In the genomic region with DNA sequence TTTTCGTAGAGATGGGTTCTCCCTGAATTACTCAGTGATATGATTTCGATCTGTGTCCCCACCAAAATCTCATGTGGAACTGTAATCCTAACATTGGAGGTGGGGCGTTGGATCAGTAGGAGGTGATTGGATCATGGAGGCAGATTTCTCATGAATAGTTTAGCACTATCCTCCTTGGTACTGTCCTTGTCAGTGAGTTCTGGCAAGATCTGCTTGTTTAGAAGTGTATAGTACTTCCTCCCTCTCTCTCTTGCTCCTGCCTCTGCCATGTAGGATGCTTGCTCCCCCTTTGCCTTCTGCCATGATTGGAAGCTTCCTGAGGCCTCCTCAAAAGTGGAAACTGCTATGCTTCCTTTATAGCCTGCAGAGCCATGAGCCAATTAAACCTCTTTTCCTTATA, we compare ENCODE assay signal across 25 cellular contexts. TPM values are rescaled to one million over a fixed set of nuclear protein-coding genes. Genes with fewer than 3 reads are reported as not detected.
DNase-seq lines count a peak whose midpoint lies in the region; ATAC-seq, FAIRE-seq and TF ChIP-seq lines count a peak whose summit lies in the region.
"Had no signal": no experiment of that assay in that cellular context is flagged by ENCODE, and none has a peak within 500 bp of the region (broad histone marks: within the 10 kb centered on the region; RNA-seq: fewer than 3 reads in every experiment).

No MANE protein-coding gene starts in this region.

- H2BK120ac ChIP-seq in IMR-90 (ENCODE audit: low read depth, low read length) = no peak overlapping the region

- TF ChIP-seq CTCF in IMR-90 (conservative IDR thresholded peaks at IDR 0.05; ENCODE audit: low read depth, low read length) = no peak
- no peak for TF ChIP-seq CTCF in K562 (IDR thresholded peaks at IDR 0.05 in 2 of 3, conservative IDR thresholded peaks at IDR 0.05 in 1 of 3; ENCODE audit: insufficient read depth in 2 of 3, low read depth in 1 of 3, low read length in 3 of 3)

- H3K4me1 Mint-ChIP-seq in activated naive CD4-positive, alpha-beta T cell treated with anti-CD3 and anti-CD28 coated beads, Interleukin-2, amount 50 U/mL, for 24 hours = peaks cover 11% of the 10 kb centered on the region
- H3K4me1 Mint-ChIP-seq in activated naive CD4-positive, alpha-beta T cell treated with anti-CD3 and anti-CD28 coated beads for 36 hours (ENCODE audit: low read depth) = peaks cover 15% of the 10 kb centered on the region

- no peaks in the 10 kb centered on the region for H3K27me3 ChIP-seq in IMR-90 (ENCODE audit: control insufficient read depth, insufficient read depth, low read length)
- H3K27me3 ChIP-seq in K562 (ENCODE audit: control insufficient read depth in 2 of 2, insufficient read depth in 2 of 2, low read length in 2 of 2) = no peaks in the 10 kb centered on the region
- H3K27me3 ChIP-seq: BLaER1 treated with 17β-estradiol and CSF1 and Interleukin-3, amounts not matched to agents 10 nM and 100 nM had no signal

- H3K9ac ChIP-seq in IMR-90 (ENCODE audit: low read depth, low read length) (no peak overlapping the region), K562 (ENCODE audit: insufficient read depth in 1 of 2, low read depth in 2 of 2, low read length in 2 of 2) (no peak overlapping the region)
- H3K9ac ChIP-seq: BLaER1 treated with 17β-estradiol and CSF1 and Interleukin-3, amounts not matched to agents 10 nM and 100 nM had no signal

- no peak overlapping the region for H2BK5ac ChIP-seq in IMR-90 (ENCODE audit: low read depth, low read length, poor library complexity, severe bottlenecking)

- 100% methylated on average over 2 of the region's 3 CpGs; no CpG with 5 or more reads in 1 of the 2 experiments for WGBS in IMR-90 (ENCODE audit: extremely low coverage in 2 of 2, insufficient read length in 1 of 2), 2 experiments
- 85% methylated on average over 3 of the region's 3 CpGs for WGBS in K562 (ENCODE audit: insufficient coverage, low coverage, missing lambda C conversion rate)

- no peak overlapping the region for H4K8ac ChIP-seq in IMR-90 (ENCODE audit: low read depth in 2 of 2, low read length in 2 of 2)

- H2AK5ac ChIP-seq in IMR-90 (ENCODE audit: low read depth, low read length) = peak overlapping the region; percentile 2; the same call in 1 of the 2 replicates

- H3K36me3 Mint-ChIP-seq in activated naive CD4-positive, alpha-beta T cell treated with anti-CD3 and anti-CD28 coated beads, Interleukin-2, amount 50 U/mL, for 24 hours = peaks cover 4% of the 10 kb centered on the region
- H3K36me3 Mint-ChIP-seq in activated naive CD4-positive, alpha-beta T cell treated with anti-CD3 and anti-CD28 coated beads for 36 hours (ENCODE audit: low read depth) = peaks cover 6% of the 10 kb centered on the region

- no peak overlapping the region for H3K4ac ChIP-seq in IMR-90 (ENCODE audit: low read depth, low read length)

- no peak for TF ChIP-seq RAD21 in IMR-90 (IDR thresholded peaks at IDR 0.05; ENCODE audit: low read length)
- no peak for TF ChIP-seq RAD21 in K562 (CRISPR knock-in tag; conservative IDR thresholded peaks at IDR 0.05 in 1 of 2, IDR thresholded peaks at IDR 0.05 in 1 of 2)

- peaks cover 3% of the 10 kb centered on the region; the same call in 1 of the 2 replicates for H3K4me1 ChIP-seq in IMR-90 (ENCODE audit: control insufficient read depth, insufficient read depth, low read length)
- H3K4me1 ChIP-seq in K562 (replicated peaks in 1 of 2; ENCODE audit: control insufficient read depth in 2 of 2, insufficient read depth in 2 of 2, low read length in 2 of 2) = peaks cover 0 to 8% of the 10 kb centered on the region in 2 experiments; a peak in 3 of 5 replicates
- H3K4me1 ChIP-seq: A549 had no signal

- TF ChIP-seq POLR2A in IMR-90 (IDR thresholded peaks at IDR 0.05; ENCODE audit: low read depth, low read length) (no peak), K562 (conservative IDR thresholded peaks at IDR 0.05) (no peak), GM12892 (IDR thresholded peaks at IDR 0.05; ENCODE audit: low read depth, low read length) (no peak)

- H3K9me3 ChIP-seq in IMR-90 (ENCODE audit: control insufficient read depth, insufficient read depth, low read length) = no peaks in the 10 kb centered on the region
- no peaks in the 10 kb centered on the region for H3K9me3 ChIP-seq in K562 (replicated peaks; ENCODE audit: control insufficient read depth, insufficient read depth, low read depth, low read length)
- H3K9me3 ChIP-seq: A549; BLaER1 treated with 17β-estradiol and CSF1 and Interleukin-3, amounts not matched to agents 10 nM and 100 nM had no signal

- dilution Hi-C loops in IMR-90 (cut with HindIII; ENCODE audit: low sequenced_read_pairs, unreplicated experiment) = no loop called here

- no peaks in the 10 kb centered on the region for H3K9me3 Mint-ChIP-seq in activated naive CD4-positive, alpha-beta T cell treated with anti-CD3 and anti-CD28 coated beads, Interleukin-2, amount 50 U/mL, for 24 hours
- H3K9me3 Mint-ChIP-seq in activated naive CD4-positive, alpha-beta T cell treated with anti-CD3 and anti-CD28 coated beads for 36 hours = no peaks in the 10 kb centered on the region
- H3K9me3 Mint-ChIP-seq: CD4-positive, alpha-beta memory T cell; CD8-positive, alpha-beta memory T cell had no signal

- no peak for TF ChIP-seq EP300 in K562 (IDR thresholded peaks at IDR 0.05; ENCODE audit: low read length)

- POLR2A ChIA-PET in IMR-90 (lab: Charles Lee; ENCODE audit: unreplicated experiment) (no interaction called here), K562 (lab: Yijun Ruan, JAX) (no interaction called here)

- intact Hi-C loops in activated naive CD4-positive, alpha-beta T cell treated with anti-CD3 and anti-CD28 coated beads for 36 hours (cut with micrococcal nuclease) = no loop called here
- intact Hi-C loops in IMR-90 (cut with micrococcal nuclease) (no loop called here), K562 (cut with micrococcal nuclease) (no loop called here)

- H3K23ac ChIP-seq in IMR-90 (ENCODE audit: low read depth, low read length) = no peak overlapping the region

- H3K27ac ChIP-seq in IMR-90 (ENCODE audit: insufficient read depth, low read length) (no peak overlapping the region), K562 (ENCODE audit: extremely low read depth, low read depth, low read length) (no peak overlapping the region)
- H3K27ac ChIP-seq: 22Rv1; A549; BLaER1 treated with 17β-estradiol and CSF1 and Interleukin-3, amounts not matched to agents 10 nM and 100 nM; C4-2B had no signal

- H3K27me3 Mint-ChIP-seq in activated naive CD4-positive, alpha-beta T cell treated with anti-CD3 and anti-CD28 coated beads, Interleukin-2, amount 50 U/mL, for 24 hours = no peaks in the 10 kb centered on the region
- no peaks in the 10 kb centered on the region for H3K27me3 Mint-ChIP-seq in activated naive CD4-positive, alpha-beta T cell treated with anti-CD3 and anti-CD28 coated beads for 36 hours (ENCODE audit: low read depth)
- H3K27me3 Mint-ChIP-seq: B cell; CD4-positive, alpha-beta memory T cell; CD8-positive, alpha-beta memory T cell had no signal

- CTCF ChIA-PET in activated naive CD4-positive, alpha-beta T cell treated with anti-CD3 and anti-CD28 coated beads for 36 hours (lab: Charles Lee) = no interaction called here
- CTCF ChIA-PET in IMR-90 (lab: Yijun Ruan, JAX) = no interaction called here
- CTCF ChIA-PET in K562 (lab: Yijun Ruan, JAX; ENCODE audit: low intra/inter-chr PET ratio) = no interaction called here

- H3K4me3 ChIP-seq in IMR-90 (ENCODE audit: insufficient read depth, low read depth, low read length) (no peak overlapping the region), K562 (no peak overlapping the region)
- H3K4me3 ChIP-seq: A549; BLaER1 treated with 17β-estradiol and CSF1 and Interleukin-3, amounts not matched to agents 10 nM and 100 nM; GM12878 had no signal

- no peaks in the 10 kb centered on the region; the same call in 1 of the 3 replicates for H3K79me2 ChIP-seq in K562 (ENCODE audit: control insufficient read depth, insufficient read depth, low read length)

- H2BK15ac ChIP-seq in IMR-90 (ENCODE audit: low read depth, low read length) = no peak overlapping the region

- ATAC-seq in IMR-90 (ENCODE audit: low read depth) (no peak), K562 (no peak)
- ATAC-seq: A549, GM12878 had no signal

- H2AFZ ChIP-seq in IMR-90 (replicated peaks; ENCODE audit: low read length, poor library complexity) (no peak overlapping the region), K562 (ENCODE audit: low read depth, low read length) (no peak overlapping the region)

- H3K9me1 ChIP-seq in IMR-90 (ENCODE audit: insufficient read depth, low read length) (no peaks in the 10 kb centered on the region), K562 (ENCODE audit: control insufficient read depth, insufficient read depth, low read length) (no peaks in the 10 kb centered on the region)

- no peak overlapping the region for H3K4me3 Mint-ChIP-seq in activated naive CD4-positive, alpha-beta T cell treated with anti-CD3 and anti-CD28 coated beads, Interleukin-2, amount 50 U/mL, for 24 hours
- no peak overlapping the region for H3K4me3 Mint-ChIP-seq in activated naive CD4-positive, alpha-beta T cell treated with anti-CD3 and anti-CD28 coated beads for 36 hours
- H3K4me3 Mint-ChIP-seq: B cell; CD4-positive, alpha-beta memory T cell; CD8-positive, alpha-beta memory T cell had no signal

- no peak for DNase-seq in activated naive CD4-positive, alpha-beta T cell treated with anti-CD3 and anti-CD28 coated beads for 36 hours
- DNase-seq in IMR-90 (no peak), K562 (ENCODE audit: extremely low read depth in 1 of 4, low spot score in 3 of 4) (no peak), NCI-H1417 treated with DMSO at 0.1 percent for 48 hours (lab: John Stamatoyannopoulos, UW) (no peak), globus pallidus (ENCODE audit: low spot score) (no peak), GM12892 (ENCODE audit: insufficient read length) (no peak)
- DNase-seq: AML-193; CD4-positive, alpha-beta memory T cell; CD8-positive, alpha-beta memory T cell; COR-L47; DMS 273 treated with DMSO at 0.1 percent for 48 hours; DMS153; DMS53; DMS79; DND-41; EL; GDM1 had no signal

- H2AK9ac ChIP-seq in IMR-90 (replicated peaks; ENCODE audit: low read depth, low read length, poor library complexity) = no peak overlapping the region

- H3K79me1 ChIP-seq in IMR-90 (ENCODE audit: low read depth in 1 of 2, low read length in 2 of 2) = peaks cover 9 to 28% of the 10 kb centered on the region in 2 experiments

- H3K56ac ChIP-seq in IMR-90 (ENCODE audit: extremely low read depth, insufficient read depth, low read length) = no peak overlapping the region

- no peak overlapping the region for H4K5ac ChIP-seq in IMR-90 (ENCODE audit: low read depth, low read length)

- H2BK20ac ChIP-seq in IMR-90 (ENCODE audit: low read depth, low read length) = no peak overlapping the region

- H3K27ac Mint-ChIP-seq in activated naive CD4-positive, alpha-beta T cell treated with anti-CD3 and anti-CD28 coated beads, Interleukin-2, amount 50 U/mL, for 24 hours = peak overlapping the region; percentile 46
- no peak overlapping the region for H3K27ac Mint-ChIP-seq in activated naive CD4-positive, alpha-beta T cell treated with anti-CD3 and anti-CD28 coated beads for 36 hours
- H3K27ac Mint-ChIP-seq: B cell had no signal

- H4K91ac ChIP-seq in IMR-90 (ENCODE audit: insufficient read depth, low read depth, low read length) = no peak overlapping the region

- BruUV-seq in IMR-90 (replicated peaks; lab: Mats Ljungman, UMichigan) = no TSS peak
- no TSS peak for BruUV-seq in K562 (replicated peaks; lab: Mats Ljungman, UMichigan)

- FAIRE-seq in K562 (lab: Jason Lieb, UNC) (no peak), GM12892 (lab: Jason Lieb, UNC) (no peak)
- FAIRE-seq: A549, GM12878, GM19239 had no signal

- in situ Hi-C loops in IMR-90 (cut with MboI; ENCODE audit: low sequenced_read_pairs) (no loop called here), K562 (cut with MboI) (no loop called here)

- no peaks in the 10 kb centered on the region for H4K20me1 ChIP-seq in IMR-90 (ENCODE audit: insufficient read depth, low read length)
- H4K20me1 ChIP-seq in K562 (replicated peaks; ENCODE audit: control insufficient read depth, insufficient read depth, low read length) = no peaks in the 10 kb centered on the region

- no peak overlapping the region for H3K14ac ChIP-seq in IMR-90 (replicated peaks; ENCODE audit: low read depth, low read length)

- no peak overlapping the region for H3K18ac ChIP-seq in IMR-90 (ENCODE audit: low read depth, low read length)

- H3K36me3 ChIP-seq in IMR-90 (ENCODE audit: control insufficient read depth, insufficient read depth, low read length) (no peaks in the 10 kb centered on the region), K562 (ENCODE audit: control insufficient read depth, insufficient read depth, low read length) (peaks cover 6% of the 10 kb centered on the region; the same call in 1 of the 3 replicates)

- no peak overlapping the region for H3K4me2 ChIP-seq in IMR-90 (ENCODE audit: low read depth, low read length)
- H3K4me2 ChIP-seq in K562 (ENCODE audit: insufficient read depth, low read length) = no peak overlapping the region
- H3K4me2 ChIP-seq: A549; BLaER1 treated with 17β-estradiol and CSF1 and Interleukin-3, amounts not matched to agents 10 nM and 100 nM had no signal

RNA-seq across cellular contexts. Expression of gene PIGL, which starts 22.9 kb away (rescaled TPM):
- 10 to 100 TPM; 40.4 to 42.4 TPM for total RNA-seq in activated naive CD4-positive, alpha-beta T cell treated with anti-CD3 and anti-CD28 coated beads for 36 hours
- total RNA-seq in IMR-90 (2012; rRNA removed) (17.5 and 17.9 TPM in 2 replicates), K562 (2014; rRNA removed) (23.6 and 26.4 TPM in 2 replicates), K562 (2014; rRNA removed; fragmentation: Illumina TruSeq; extraction: Trizol) (22.7 and 24.5 TPM in 2 replicates), K562 (2015; rRNA removed; fragmentation: Illumina TruSeq; extraction: Trizol) (19.9 and 20.7 TPM in 2 replicates), K562 (2021) (27.7 and 29.6 TPM in 2 replicates)
- polyA plus RNA-seq in IMR-90 (2012; rRNA removed) (25.3 and 29.5 TPM in 2 replicates), K562 (2011; rRNA removed) (43.4 and 53.0 TPM in 2 replicates), K562 (2014; fragmentation: Illumina TruSeq; extraction: Trizol) (25.6 and 26.5 TPM in 2 replicates), K562 (2014; fragmentation: Nextera tagmentation; extraction: Ambion mirVana) (10 to 100 TPM; 54.2 to 55.3 TPM), K562 (2014; rRNA removed) (34.2 and 39.1 TPM in 2 replicates)
- 6.8 and 10.2 TPM in 2 replicates for polyA plus RNA-seq in IMR-90 (2012; cell fraction: cytosol; rRNA removed)
- polyA plus RNA-seq in IMR-90 (2012; cell fraction: nucleus; rRNA removed; ENCODE audit: low replicate concordance) = 205 and 279 TPM in 2 replicates
- total RNA-seq in K562 (2011; cell fraction: chromatin; rRNA removed; ENCODE audit: low replicate concordance) = 121 and 141 TPM in 2 replicates
- 109 and 111 TPM in 2 replicates for total RNA-seq in K562 (2011; cell fraction: nucleolus; rRNA removed)
- total RNA-seq in K562 (2011; cell fraction: nucleoplasm; rRNA removed) = 115 and 144 TPM in 2 replicates
- 25.8 and 37.0 TPM in 2 replicates for polyA plus RNA-seq in K562 (2011; cell fraction: cytosol; rRNA removed)
- polyA plus RNA-seq in K562 (2011; cell fraction: nucleus; rRNA removed) = 236 and 238 TPM in 2 replicates
- polyA plus RNA-seq in K562 (2012) = 16.5 and 22.9 TPM in 2 replicates
- 23.3 and 27.9 TPM in 2 replicates for polyA minus RNA-seq in K562 (2011; rRNA and poly(A)+ RNA removed)
- polyA minus RNA-seq in K562 (2011; cell fraction: cytosol; rRNA and poly(A)+ RNA removed) = 10.3 and 11.0 TPM in 2 replicates
- 28.1 and 40.4 TPM in 2 replicates for polyA minus RNA-seq in K562 (2011; cell fraction: nucleus; rRNA and poly(A)+ RNA removed)
- 33.4 TPM for polyA plus RNA-seq in GM12892 (2012; ENCODE audit: missing spikeins)

RNA-seq across cellular contexts. Expression of gene NCOR1, which starts 24.6 kb away (rescaled TPM):
- 100 to 1,000 TPM; 101 to 104 TPM for total RNA-seq in activated naive CD4-positive, alpha-beta T cell treated with anti-CD3 and anti-CD28 coated beads for 36 hours
- total RNA-seq in IMR-90 (2012; rRNA removed) (78.0 and 80.3 TPM in 2 replicates), K562 (2014; rRNA removed) (50.9 and 53.9 TPM in 2 replicates), K562 (2014; rRNA removed; fragmentation: Illumina TruSeq; extraction: Trizol) (52.5 and 56.8 TPM in 2 replicates), K562 (2015; rRNA removed; fragmentation: Illumina TruSeq; extraction: Trizol) (54.9 and 57.4 TPM in 2 replicates), K562 (2021) (62.1 and 66.5 TPM in 2 replicates)
- polyA plus RNA-seq in IMR-90 (2012; rRNA removed) (54.5 and 56.5 TPM in 2 replicates), K562 (2011; rRNA removed) (59.3 and 64.5 TPM in 2 replicates), K562 (2014; fragmentation: Illumina TruSeq; extraction: Trizol) (48.7 and 49.8 TPM in 2 replicates), K562 (2014; fragmentation: Nextera tagmentation; extraction: Ambion mirVana) (10 to 100 TPM; 20.2 to 35.3 TPM), K562 (2014; rRNA removed) (37.5 and 40.1 TPM in 2 replicates)
- 26.7 and 39.9 TPM in 2 replicates for polyA plus RNA-seq in IMR-90 (2012; cell fraction: cytosol; rRNA removed)
- polyA plus RNA-seq in IMR-90 (2012; cell fraction: nucleus; rRNA removed; ENCODE audit: low replicate concordance) = 54.3 and 72.4 TPM in 2 replicates
- total RNA-seq in K562 (2011; cell fraction: chromatin; rRNA removed; ENCODE audit: low replicate concordance) = 137 and 320 TPM in 2 replicates
- 51.0 and 77.2 TPM in 2 replicates for total RNA-seq in K562 (2011; cell fraction: nucleolus; rRNA removed)
- 110 and 139 TPM in 2 replicates for total RNA-seq in K562 (2011; cell fraction: nucleoplasm; rRNA removed)
- 58.3 and 89.8 TPM in 2 replicates for polyA plus RNA-seq in K562 (2011; cell fraction: cytosol; rRNA removed)
- polyA plus RNA-seq in K562 (2011; cell fraction: nucleus; rRNA removed) = 66.7 and 77.7 TPM in 2 replicates
- 34.2 and 40.0 TPM in 2 replicates for polyA plus RNA-seq in K562 (2012)
- polyA minus RNA-seq in K562 (2011; rRNA and poly(A)+ RNA removed) = 155 and 172 TPM in 2 replicates
- polyA minus RNA-seq in K562 (2011; cell fraction: cytosol; rRNA and poly(A)+ RNA removed) = 47.7 and 57.5 TPM in 2 replicates
- polyA minus RNA-seq in K562 (2011; cell fraction: nucleus; rRNA and poly(A)+ RNA removed) = 58.2 and 97.3 TPM in 2 replicates
- 52.3 TPM for polyA plus RNA-seq in GM12892 (2012; ENCODE audit: missing spikeins)
